ENCODE assay signal across 8 cellular contexts in the genomic region with DNA sequence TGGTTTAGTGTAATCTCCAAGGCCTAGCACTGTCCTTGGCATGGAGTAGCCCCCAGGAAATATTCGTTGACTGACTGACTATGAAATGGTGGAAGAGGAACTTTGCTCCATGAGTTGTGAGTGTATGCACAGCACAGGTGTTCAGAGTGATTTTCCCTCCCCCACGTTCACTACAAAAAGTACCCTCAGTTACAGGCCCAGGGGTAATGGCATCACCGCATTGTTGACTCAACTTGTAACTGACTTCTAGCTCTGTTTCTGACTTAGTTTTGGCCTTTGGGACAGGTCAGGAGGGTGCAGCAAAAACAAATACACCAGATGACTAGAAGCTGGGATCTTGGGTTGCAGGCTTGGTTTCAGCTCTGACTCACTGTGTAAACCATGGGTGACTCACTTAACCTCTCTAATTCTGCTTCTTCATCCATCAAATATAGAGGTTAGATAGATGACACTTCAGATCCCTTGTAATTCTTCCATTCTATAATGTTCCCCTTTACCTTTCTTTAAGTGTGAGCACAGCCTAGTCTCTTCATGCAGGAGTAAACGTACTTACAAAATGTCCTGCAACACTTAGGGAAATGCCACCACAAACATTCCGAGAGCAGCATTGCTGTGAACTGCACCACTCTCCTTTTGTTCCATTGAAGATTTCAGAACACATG.
DNase-seq lines count a peak whose midpoint lies in the region; ATAC-seq and FAIRE-seq lines count a peak whose summit lies in the region.

No MANE protein-coding gene starts in this region.

- peak; percentile 76 for DNase-seq in GM04504 (ENCODE audit: low read depth)
- DNase-seq in Kasumi-1 (lab: John Stamatoyannopoulos, UW), result peak; percentile 5 to 17
- peak; percentile 9 for DNase-seq in activated T-cell treated with anti-CD3 and anti-CD28 coated beads for 4 hours
- peak; percentile 52 for DNase-seq in stimulated activated naive CD8-positive, alpha-beta T cell treated with anti-CD3 and anti-CD28 coated beads, Interleukin-15, Interleukin-2, amounts not matched to agents 100 U/mL and 50 U/mL, for 24 hours
- DNase-seq in cardiac septum (ENCODE audit: low spot score), result no peak
- no peak for DNase-seq in medulla oblongata (ENCODE audit: extremely low spot score)

- peak; percentile 89 for FAIRE-seq in islet of Langerhans (lab: Jason Lieb, UNC)

- intact Hi-C loops in cardiac septum (cut with DNase I), result no loop called here

- peak; percentile 94 for ATAC-seq in GM21723 (IDR thresholded peaks at IDR 0.05; ENCODE audit: unreplicated experiment)
- peak; percentile 95 for ATAC-seq in stimulated activated naive CD8-positive, alpha-beta T cell treated with anti-CD3 and anti-CD28 coated beads, Interleukin-15, Interleukin-2, amounts not matched to agents 100 U/mL and 50 U/mL, for 24 hours

Comparison
In these comparisons a context has a peak if more than half of its experiments do, and no peak if none do; other contexts are left out.
1. DNase-seq: peak in GM04504 (single experiment), Kasumi-1 (2 of 2), activated T-cell treated with anti-CD3 and anti-CD28 coated beads for 4 hours (single experiment) and stimulated activated naive CD8-positive, alpha-beta T cell treated with anti-CD3 and anti-CD28 coated beads, Interleukin-15, Interleukin-2, amounts not matched to agents 100 U/mL and 50 U/mL, for 24 hours (single experiment); none in cardiac septum (single experiment) and medulla oblongata (single experiment).